In the genomic region with DNA sequence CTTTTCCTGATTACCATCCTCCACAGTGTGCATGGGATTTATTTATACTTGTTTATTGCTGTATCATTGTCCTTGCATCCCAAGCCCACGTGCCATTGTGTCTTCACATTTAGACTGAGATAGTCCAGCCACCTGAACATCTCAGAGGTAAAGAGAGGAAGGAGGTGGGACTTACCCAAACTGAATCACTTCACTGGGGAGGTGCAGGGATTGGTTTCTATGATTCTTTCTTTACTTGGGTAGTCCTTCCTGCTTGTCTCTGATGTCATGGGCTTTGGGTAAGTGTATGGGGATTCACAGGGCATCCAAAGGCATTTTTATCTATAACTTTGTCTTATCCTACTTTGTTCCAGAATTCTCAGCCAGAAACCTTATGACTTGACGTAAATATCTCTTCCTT, we compare ENCODE assay signal across 1 cellular context.
TF ChIP-seq lines count a peak whose summit lies in the region.

No MANE protein-coding gene starts in this region.

TF ChIP-seq in HepG2, 621 proteins besides CTCF, POLR2A, EP300 and RAD21:
- TF ChIP-seq ADNP (CRISPR knock-in tag; IDR thresholded peaks at IDR 0.05) (no peak), IRX3 (CRISPR knock-in tag; IDR thresholded peaks at IDR 0.05; ENCODE audit: borderline replicate concordance, low read depth) (no peak), MXI1 (IDR thresholded peaks at IDR 0.05; ENCODE audit: borderline replicate concordance, low read depth, low read length) (no peak), ZNF180 (CRISPR knock-in tag; IDR thresholded peaks at IDR 0.05; ENCODE audit: borderline replicate concordance, low read depth) (no peak), HOXA7 (CRISPR knock-in tag; IDR thresholded peaks at IDR 0.05) (no peak), NFATC3 (CRISPR knock-in tag; IDR thresholded peaks at IDR 0.05) (no peak), HNRNPL (IDR thresholded peaks at IDR 0.05; ENCODE audit: low read depth, low read length) (no peak), ZNF775 (CRISPR knock-in tag; IDR thresholded peaks at IDR 0.05; ENCODE audit: borderline replicate concordance) (no peak), DPF2 (CRISPR knock-in tag; IDR thresholded peaks at IDR 0.05; ENCODE audit: borderline replicate concordance, low read depth) (no peak), ZNF33A (CRISPR knock-in tag; IDR thresholded peaks at IDR 0.05; ENCODE audit: borderline replicate concordance) (no peak), YY1 (IDR thresholded peaks at IDR 0.05; ENCODE audit: insufficient read depth, insufficient replicate concordance, low read depth, low read length) (no peak), ZNF333 (CRISPR knock-in tag; IDR thresholded peaks at IDR 0.05; ENCODE audit: borderline replicate concordance) (no peak), KAT2B (IDR thresholded peaks at IDR 0.05; ENCODE audit: borderline replicate concordance, low read depth, low read length) (no peak), MED13 (CRISPR knock-in tag; IDR thresholded peaks at IDR 0.05) (no peak)
- TF ChIP-seq, protein P1, sequence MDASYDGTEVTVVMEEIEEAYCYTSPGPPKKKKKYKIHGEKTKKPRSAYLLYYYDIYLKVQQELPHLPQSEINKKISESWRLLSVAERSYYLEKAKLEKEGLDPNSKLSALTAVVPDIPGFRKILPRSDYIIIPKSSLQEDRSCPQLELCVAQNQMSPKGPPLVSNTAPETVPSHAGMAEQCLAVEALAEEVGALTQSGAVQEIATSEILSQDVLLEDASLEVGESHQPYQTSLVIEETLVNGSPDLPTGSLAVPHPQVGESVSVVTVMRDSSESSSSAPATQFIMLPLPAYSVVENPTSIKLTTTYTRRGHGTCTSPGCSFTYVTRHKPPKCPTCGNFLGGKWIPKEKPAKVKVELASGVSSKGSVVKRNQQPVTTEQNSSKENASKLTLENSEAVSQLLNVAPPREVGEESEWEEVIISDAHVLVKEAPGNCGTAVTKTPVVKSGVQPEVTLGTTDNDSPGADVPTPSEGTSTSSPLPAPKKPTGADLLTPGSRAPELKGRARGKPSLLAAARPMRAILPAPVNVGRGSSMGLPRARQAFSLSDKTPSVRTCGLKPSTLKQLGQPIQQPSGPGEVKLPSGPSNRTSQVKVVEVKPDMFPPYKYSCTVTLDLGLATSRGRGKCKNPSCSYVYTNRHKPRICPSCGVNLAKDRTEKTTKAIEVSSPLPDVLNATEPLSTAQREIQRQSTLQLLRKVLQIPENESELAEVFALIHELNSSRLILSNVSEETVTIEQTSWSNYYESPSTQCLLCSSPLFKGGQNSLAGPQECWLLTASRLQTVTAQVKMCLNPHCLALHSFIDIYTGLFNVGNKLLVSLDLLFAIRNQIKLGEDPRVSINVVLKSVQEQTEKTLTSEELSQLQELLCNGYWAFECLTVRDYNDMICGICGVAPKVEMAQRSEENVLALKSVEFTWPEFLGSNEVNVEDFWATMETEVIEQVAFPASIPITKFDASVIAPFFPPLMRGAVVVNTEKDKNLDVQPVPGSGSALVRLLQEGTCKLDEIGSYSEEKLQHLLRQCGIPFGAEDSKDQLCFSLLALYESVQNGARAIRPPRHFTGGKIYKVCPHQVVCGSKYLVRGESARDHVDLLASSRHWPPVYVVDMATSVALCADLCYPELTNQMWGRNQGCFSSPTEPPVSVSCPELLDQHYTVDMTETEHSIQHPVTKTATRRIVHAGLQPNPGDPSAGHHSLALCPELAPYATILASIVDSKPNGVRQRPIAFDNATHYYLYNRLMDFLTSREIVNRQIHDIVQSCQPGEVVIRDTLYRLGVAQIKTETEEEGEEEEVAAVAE (CRISPR knock-in tag; IDR thresholded peaks at IDR 0.05; ENCODE audit: borderline replicate concordance): no peak
- TF ChIP-seq, protein P2, sequence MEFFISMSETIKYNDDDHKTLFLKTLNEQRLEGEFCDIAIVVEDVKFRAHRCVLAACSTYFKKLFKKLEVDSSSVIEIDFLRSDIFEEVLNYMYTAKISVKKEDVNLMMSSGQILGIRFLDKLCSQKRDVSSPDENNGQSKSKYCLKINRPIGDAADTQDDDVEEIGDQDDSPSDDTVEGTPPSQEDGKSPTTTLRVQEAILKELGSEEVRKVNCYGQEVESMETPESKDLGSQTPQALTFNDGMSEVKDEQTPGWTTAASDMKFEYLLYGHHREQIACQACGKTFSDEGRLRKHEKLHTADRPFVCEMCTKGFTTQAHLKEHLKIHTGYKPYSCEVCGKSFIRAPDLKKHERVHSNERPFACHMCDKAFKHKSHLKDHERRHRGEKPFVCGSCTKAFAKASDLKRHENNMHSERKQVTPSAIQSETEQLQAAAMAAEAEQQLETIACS (CRISPR knock-in tag; IDR thresholded peaks at IDR 0.05): no peak
- TF ChIP-seq, protein P3, sequence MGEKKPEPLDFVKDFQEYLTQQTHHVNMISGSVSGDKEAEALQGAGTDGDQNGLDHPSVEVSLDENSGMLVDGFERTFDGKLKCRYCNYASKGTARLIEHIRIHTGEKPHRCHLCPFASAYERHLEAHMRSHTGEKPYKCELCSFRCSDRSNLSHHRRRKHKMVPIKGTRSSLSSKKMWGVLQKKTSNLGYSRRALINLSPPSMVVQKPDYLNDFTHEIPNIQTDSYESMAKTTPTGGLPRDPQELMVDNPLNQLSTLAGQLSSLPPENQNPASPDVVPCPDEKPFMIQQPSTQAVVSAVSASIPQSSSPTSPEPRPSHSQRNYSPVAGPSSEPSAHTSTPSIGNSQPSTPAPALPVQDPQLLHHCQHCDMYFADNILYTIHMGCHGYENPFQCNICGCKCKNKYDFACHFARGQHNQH (CRISPR knock-in tag; IDR thresholded peaks at IDR 0.05): no peak
